Comparison of ENCODE assay signal across 1 cellular context in the genomic region with DNA sequence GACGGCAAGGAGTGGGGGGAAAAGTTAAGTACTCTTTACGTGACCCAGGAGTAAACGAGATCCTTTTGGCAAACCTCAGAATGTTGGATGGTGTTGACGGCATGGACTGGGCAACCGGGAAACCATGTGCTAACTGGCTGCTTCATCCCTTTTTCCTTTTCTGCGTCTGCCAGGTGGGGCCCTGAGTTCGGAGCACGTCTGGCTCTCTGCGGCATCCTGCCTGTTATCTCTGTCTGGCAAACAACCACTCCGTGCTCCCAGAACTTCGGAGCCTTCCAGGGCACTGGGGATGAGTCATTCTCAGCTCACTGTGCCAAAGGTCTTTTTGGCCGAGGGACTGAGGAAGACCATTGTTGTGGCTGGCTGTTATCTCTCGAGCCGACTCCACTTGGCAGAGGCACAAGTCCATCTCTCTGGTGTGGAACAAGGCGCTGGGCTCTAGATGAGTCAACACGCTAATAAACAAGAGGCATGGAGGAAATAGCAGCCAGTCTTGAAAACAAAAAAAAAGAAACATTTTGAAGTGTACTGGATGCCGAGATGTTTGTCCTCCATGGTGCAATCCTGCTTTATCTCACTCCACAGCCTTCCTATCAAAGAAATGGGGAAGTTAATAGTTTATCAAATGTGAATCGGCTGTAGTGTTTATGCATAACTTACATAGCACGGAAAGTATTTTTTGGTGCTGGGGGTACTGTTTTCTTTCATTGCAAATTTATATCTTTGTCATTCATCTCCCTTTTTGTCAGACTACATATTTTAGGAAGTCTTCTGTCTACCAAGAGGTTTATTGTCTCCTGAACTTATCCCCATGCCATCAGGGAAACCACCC.
TF ChIP-seq lines count a peak whose summit lies in the region.

No MANE protein-coding gene starts in this region.

TF ChIP-seq in HepG2, 621 proteins besides CTCF, POLR2A, EP300 and RAD21 (continued from another document and continues in another):
- TF ChIP-seq, protein P1, sequence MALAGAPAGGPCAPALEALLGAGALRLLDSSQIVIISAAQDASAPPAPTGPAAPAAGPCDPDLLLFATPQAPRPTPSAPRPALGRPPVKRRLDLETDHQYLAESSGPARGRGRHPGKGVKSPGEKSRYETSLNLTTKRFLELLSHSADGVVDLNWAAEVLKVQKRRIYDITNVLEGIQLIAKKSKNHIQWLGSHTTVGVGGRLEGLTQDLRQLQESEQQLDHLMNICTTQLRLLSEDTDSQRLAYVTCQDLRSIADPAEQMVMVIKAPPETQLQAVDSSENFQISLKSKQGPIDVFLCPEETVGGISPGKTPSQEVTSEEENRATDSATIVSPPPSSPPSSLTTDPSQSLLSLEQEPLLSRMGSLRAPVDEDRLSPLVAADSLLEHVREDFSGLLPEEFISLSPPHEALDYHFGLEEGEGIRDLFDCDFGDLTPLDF (CRISPR knock-in tag; IDR thresholded peaks at IDR 0.05): no peak
- TF ChIP-seq PRPF4 (IDR thresholded peaks at IDR 0.05; ENCODE audit: low read depth, low read length, poor library complexity, severe bottlenecking) (no peak), ZNF572 (CRISPR knock-in tag; IDR thresholded peaks at IDR 0.05) (no peak), RBFOX2 (IDR thresholded peaks at IDR 0.05; ENCODE audit: low read depth, low read length) (no peak), ZNF550 (CRISPR knock-in tag; IDR thresholded peaks at IDR 0.05; ENCODE audit: borderline replicate concordance) (0 out of 2 replicates have a peak, but pooled peaks have one; percentile 54), ZNF292 (CRISPR knock-in tag; IDR thresholded peaks at IDR 0.05; ENCODE audit: borderline replicate concordance, low read depth) (peak; percentile 99), ISX (CRISPR knock-in tag; conservative IDR thresholded peaks at IDR 0.05) (no peak), KLF12 (CRISPR knock-in tag; IDR thresholded peaks at IDR 0.05; ENCODE audit: borderline replicate concordance) (peak; percentile 37; the same call in 1 of the 2 replicates), SMARCE1 (IDR thresholded peaks at IDR 0.05; ENCODE audit: borderline replicate concordance) (no peak; the same call in 1 of the 2 replicates), ZNF839 (CRISPR knock-in tag; IDR thresholded peaks at IDR 0.05; ENCODE audit: borderline replicate concordance) (no peak), ZNF350 (CRISPR knock-in tag; IDR thresholded peaks at IDR 0.05; ENCODE audit: borderline replicate concordance, low read depth) (peak; percentile 97), ARHGAP35 (CRISPR knock-in tag; IDR thresholded peaks at IDR 0.05; ENCODE audit: borderline replicate concordance) (no peak), CREB1 (IDR thresholded peaks at IDR 0.05) (0 out of 2 replicates have a peak, but pooled peaks have one; percentile 3), CREB1 (CRISPR knock-in tag; IDR thresholded peaks at IDR 0.05) (peak; percentile 83), FOXM1 (CRISPR knock-in tag; IDR thresholded peaks at IDR 0.05) (no peak), ZNF569 (CRISPR knock-in tag; IDR thresholded peaks at IDR 0.05; ENCODE audit: borderline replicate concordance) (peak; percentile 80; the same call in 1 of the 2 replicates), ZFP1 (CRISPR knock-in tag; IDR thresholded peaks at IDR 0.05) (0 out of 2 replicates have a peak, but pooled peaks have one; percentile 64), MIER2 (CRISPR knock-in tag; IDR thresholded peaks at IDR 0.05) (peak; percentile 88), KAT8 (CRISPR knock-in tag; IDR thresholded peaks at IDR 0.05) (peak; percentile 90), NRL (CRISPR knock-in tag; IDR thresholded peaks at IDR 0.05; ENCODE audit: borderline replicate concordance) (peak; percentile 86; the same call in 1 of the 2 replicates), FOXJ3 (CRISPR knock-in tag; IDR thresholded peaks at IDR 0.05; ENCODE audit: borderline replicate concordance) (peak; percentile 86), ZNF556 (CRISPR knock-in tag; IDR thresholded peaks at IDR 0.05; ENCODE audit: borderline replicate concordance) (peak; percentile 79), PITX1 (CRISPR knock-in tag; IDR thresholded peaks at IDR 0.05) (peak; percentile 86), MATR3 (CRISPR knock-in tag; IDR thresholded peaks at IDR 0.05) (no peak), ZBTB7B (CRISPR knock-in tag; IDR thresholded peaks at IDR 0.05) (peak; percentile 59; the same call in 1 of the 2 replicates), WIZ (CRISPR knock-in tag; IDR thresholded peaks at IDR 0.05) (no peak), BORCS8-MEF2B (CRISPR knock-in tag; IDR thresholded peaks at IDR 0.05) (peak; percentile 87), CBX2 (IDR thresholded peaks at IDR 0.05; ENCODE audit: low read depth, low read length) (no peak), CBX2 (CRISPR knock-in tag; IDR thresholded peaks at IDR 0.05; ENCODE audit: low read depth) (no peak; the same call in 1 of the 2 replicates), FOXC1 (CRISPR knock-in tag; IDR thresholded peaks at IDR 0.05; ENCODE audit: borderline replicate concordance) (no peak; the same call in 1 of the 2 replicates), FOXK1 (CRISPR knock-in tag; IDR thresholded peaks at IDR 0.05; ENCODE audit: borderline replicate concordance, low read depth) (peak; percentile 97; the same call in 1 of the 2 replicates), ZFP36L2 (CRISPR knock-in tag; IDR thresholded peaks at IDR 0.05) (no peak), ZNF44 (CRISPR knock-in tag; IDR thresholded peaks at IDR 0.05) (peak; percentile 91; the same call in 1 of the 2 replicates), MBD4 (IDR thresholded peaks at IDR 0.05; ENCODE audit: borderline replicate concordance, low read length) (0 out of 2 replicates have a peak, but pooled peaks have one; percentile 84), NFKBIZ (CRISPR knock-in tag; IDR thresholded peaks at IDR 0.05) (peak; percentile 85; the same call in 1 of the 2 replicates)
- TF ChIP-seq, protein P2, sequence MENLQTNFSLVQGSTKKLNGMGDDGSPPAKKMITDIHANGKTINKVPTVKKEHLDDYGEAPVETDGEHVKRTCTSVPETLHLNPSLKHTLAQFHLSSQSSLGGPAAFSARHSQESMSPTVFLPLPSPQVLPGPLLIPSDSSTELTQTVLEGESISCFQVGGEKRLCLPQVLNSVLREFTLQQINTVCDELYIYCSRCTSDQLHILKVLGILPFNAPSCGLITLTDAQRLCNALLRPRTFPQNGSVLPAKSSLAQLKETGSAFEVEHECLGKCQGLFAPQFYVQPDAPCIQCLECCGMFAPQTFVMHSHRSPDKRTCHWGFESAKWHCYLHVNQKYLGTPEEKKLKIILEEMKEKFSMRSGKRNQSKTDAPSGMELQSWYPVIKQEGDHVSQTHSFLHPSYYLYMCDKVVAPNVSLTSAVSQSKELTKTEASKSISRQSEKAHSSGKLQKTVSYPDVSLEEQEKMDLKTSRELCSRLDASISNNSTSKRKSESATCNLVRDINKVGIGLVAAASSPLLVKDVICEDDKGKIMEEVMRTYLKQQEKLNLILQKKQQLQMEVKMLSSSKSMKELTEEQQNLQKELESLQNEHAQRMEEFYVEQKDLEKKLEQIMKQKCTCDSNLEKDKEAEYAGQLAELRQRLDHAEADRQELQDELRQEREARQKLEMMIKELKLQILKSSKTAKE (CRISPR knock-in tag; IDR thresholded peaks at IDR 0.05; ENCODE audit: borderline replicate concordance): peak; percentile 99
- TF ChIP-seq, protein P3, sequence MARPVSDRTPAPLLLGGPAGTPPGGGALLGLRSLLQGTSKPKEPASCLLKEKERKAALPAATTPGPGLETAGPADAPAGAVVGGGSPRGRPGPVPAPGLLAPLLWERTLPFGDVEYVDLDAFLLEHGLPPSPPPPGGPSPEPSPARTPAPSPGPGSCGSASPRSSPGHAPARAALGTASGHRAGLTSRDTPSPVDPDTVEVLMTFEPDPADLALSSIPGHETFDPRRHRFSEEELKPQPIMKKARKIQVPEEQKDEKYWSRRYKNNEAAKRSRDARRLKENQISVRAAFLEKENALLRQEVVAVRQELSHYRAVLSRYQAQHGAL (CRISPR knock-in tag; IDR thresholded peaks at IDR 0.05; ENCODE audit: not compliant biosample characterization): no peak
- TF ChIP-seq, protein P4, sequence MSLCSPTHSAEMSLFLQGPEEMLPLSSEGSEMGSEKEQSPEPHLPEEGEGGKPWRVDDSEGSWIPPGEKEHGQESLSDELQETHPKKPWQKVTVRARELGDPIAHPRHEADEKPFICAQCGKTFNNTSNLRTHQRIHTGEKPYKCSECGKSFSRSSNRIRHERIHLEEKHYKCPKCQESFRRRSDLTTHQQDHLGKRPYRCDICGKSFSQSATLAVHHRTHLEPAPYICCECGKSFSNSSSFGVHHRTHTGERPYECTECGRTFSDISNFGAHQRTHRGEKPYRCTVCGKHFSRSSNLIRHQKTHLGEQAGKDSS (CRISPR knock-in tag; IDR thresholded peaks at IDR 0.05; ENCODE audit: borderline replicate concordance, low read depth): peak; percentile 98; the same call in 1 of the 2 replicates
- TF ChIP-seq, protein P5, sequence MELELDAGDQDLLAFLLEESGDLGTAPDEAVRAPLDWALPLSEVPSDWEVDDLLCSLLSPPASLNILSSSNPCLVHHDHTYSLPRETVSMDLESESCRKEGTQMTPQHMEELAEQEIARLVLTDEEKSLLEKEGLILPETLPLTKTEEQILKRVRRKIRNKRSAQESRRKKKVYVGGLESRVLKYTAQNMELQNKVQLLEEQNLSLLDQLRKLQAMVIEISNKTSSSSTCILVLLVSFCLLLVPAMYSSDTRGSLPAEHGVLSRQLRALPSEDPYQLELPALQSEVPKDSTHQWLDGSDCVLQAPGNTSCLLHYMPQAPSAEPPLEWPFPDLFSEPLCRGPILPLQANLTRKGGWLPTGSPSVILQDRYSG (CRISPR knock-in tag; IDR thresholded peaks at IDR 0.05): no peak
- TF ChIP-seq, protein P6, sequence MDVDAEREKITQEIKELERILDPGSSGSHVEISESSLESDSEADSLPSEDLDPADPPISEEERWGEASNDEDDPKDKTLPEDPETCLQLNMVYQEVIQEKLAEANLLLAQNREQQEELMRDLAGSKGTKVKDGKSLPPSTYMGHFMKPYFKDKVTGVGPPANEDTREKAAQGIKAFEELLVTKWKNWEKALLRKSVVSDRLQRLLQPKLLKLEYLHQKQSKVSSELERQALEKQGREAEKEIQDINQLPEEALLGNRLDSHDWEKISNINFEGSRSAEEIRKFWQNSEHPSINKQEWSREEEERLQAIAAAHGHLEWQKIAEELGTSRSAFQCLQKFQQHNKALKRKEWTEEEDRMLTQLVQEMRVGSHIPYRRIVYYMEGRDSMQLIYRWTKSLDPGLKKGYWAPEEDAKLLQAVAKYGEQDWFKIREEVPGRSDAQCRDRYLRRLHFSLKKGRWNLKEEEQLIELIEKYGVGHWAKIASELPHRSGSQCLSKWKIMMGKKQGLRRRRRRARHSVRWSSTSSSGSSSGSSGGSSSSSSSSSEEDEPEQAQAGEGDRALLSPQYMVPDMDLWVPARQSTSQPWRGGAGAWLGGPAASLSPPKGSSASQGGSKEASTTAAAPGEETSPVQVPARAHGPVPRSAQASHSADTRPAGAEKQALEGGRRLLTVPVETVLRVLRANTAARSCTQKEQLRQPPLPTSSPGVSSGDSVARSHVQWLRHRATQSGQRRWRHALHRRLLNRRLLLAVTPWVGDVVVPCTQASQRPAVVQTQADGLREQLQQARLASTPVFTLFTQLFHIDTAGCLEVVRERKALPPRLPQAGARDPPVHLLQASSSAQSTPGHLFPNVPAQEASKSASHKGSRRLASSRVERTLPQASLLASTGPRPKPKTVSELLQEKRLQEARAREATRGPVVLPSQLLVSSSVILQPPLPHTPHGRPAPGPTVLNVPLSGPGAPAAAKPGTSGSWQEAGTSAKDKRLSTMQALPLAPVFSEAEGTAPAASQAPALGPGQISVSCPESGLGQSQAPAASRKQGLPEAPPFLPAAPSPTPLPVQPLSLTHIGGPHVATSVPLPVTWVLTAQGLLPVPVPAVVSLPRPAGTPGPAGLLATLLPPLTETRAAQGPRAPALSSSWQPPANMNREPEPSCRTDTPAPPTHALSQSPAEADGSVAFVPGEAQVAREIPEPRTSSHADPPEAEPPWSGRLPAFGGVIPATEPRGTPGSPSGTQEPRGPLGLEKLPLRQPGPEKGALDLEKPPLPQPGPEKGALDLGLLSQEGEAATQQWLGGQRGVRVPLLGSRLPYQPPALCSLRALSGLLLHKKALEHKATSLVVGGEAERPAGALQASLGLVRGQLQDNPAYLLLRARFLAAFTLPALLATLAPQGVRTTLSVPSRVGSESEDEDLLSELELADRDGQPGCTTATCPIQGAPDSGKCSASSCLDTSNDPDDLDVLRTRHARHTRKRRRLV (CRISPR knock-in tag; IDR thresholded peaks at IDR 0.05): peak; percentile 69; the same call in 1 of the 2 replicates
- TF ChIP-seq, protein P7, sequence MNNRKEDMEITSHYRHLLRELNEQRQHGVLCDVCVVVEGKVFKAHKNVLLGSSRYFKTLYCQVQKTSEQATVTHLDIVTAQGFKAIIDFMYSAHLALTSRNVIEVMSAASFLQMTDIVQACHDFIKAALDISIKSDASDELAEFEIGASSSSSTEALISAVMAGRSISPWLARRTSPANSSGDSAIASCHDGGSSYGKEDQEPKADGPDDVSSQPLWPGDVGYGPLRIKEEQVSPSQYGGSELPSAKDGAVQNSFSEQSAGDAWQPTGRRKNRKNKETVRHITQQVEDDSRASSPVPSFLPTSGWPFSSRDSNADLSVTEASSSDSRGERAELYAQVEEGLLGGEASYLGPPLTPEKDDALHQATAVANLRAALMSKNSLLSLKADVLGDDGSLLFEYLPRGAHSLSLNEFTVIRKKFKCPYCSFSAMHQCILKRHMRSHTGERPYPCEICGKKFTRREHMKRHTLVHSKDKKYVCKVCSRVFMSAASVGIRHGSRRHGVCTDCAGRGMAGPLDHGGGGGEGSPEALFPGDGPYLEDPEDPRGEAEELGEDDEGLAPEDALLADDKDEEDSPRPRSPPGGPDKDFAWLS (CRISPR knock-in tag; IDR thresholded peaks at IDR 0.05; ENCODE audit: borderline replicate concordance): peak; percentile 23; the same call in 1 of the 2 replicates
- TF ChIP-seq, protein P8, sequence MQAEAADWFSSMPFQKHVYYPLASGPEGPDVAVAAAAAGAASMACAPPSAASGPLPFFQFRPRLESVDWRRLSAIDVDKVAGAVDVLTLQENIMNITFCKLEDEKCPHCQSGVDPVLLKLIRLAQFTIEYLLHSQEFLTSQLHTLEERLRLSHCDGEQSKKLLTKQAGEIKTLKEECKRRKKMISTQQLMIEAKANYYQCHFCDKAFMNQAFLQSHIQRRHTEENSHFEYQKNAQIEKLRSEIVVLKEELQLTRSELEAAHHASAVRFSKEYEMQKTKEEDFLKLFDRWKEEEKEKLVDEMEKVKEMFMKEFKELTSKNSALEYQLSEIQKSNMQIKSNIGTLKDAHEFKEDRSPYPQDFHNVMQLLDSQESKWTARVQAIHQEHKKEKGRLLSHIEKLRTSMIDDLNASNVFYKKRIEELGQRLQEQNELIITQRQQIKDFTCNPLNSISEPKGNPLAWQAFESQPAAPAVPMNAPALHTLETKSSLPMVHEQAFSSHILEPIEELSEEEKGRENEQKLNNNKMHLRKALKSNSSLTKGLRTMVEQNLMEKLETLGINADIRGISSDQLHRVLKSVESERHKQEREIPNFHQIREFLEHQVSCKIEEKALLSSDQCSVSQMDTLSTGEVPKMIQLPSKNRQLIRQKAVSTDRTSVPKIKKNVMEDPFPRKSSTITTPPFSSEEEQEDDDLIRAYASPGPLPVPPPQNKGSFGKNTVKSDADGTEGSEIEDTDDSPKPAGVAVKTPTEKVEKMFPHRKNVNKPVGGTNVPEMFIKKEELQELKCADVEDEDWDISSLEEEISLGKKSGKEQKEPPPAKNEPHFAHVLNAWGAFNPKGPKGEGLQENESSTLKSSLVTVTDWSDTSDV (CRISPR knock-in tag; IDR thresholded peaks at IDR 0.05): peak; percentile 42; the same call in 1 of the 2 replicates
- TF ChIP-seq, protein P9, sequence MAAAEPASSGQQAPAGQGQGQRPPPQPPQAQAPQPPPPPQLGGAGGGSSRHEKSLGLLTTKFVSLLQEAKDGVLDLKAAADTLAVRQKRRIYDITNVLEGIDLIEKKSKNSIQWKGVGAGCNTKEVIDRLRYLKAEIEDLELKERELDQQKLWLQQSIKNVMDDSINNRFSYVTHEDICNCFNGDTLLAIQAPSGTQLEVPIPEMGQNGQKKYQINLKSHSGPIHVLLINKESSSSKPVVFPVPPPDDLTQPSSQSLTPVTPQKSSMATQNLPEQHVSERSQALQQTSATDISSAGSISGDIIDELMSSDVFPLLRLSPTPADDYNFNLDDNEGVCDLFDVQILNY (CRISPR knock-in tag; conservative IDR thresholded peaks at IDR 0.05): no peak
